ENCODE assay signal across 3 cellular contexts in genomic region chr1:3762151-3762872, GRCh38.
TF ChIP-seq lines count a peak whose summit lies in the region.

No MANE protein-coding gene starts in this region.

TF ChIP-seq in HEK293, 187 proteins besides CTCF, POLR2A, EP300 and RAD21:
- TF ChIP-seq EGR2 (tag by site-specific recombination; IDR thresholded peaks at IDR 0.05; ENCODE audit: low read depth): 0 out of 2 replicates have a peak, but pooled peaks have one; percentile 18
- no peak for TF ChIP-seq ZNF544 (tag by site-specific recombination; IDR thresholded peaks at IDR 0.05)
- TF ChIP-seq BCL11B (tag by site-specific recombination; IDR thresholded peaks at IDR 0.05; ENCODE audit: low read depth): no peak
- TF ChIP-seq ZFHX2 (tag by site-specific recombination; conservative IDR thresholded peaks at IDR 0.05): 0 out of 2 replicates have a peak, but pooled peaks have one; percentile 11

TF ChIP-seq in K562, 482 proteins besides CTCF, POLR2A, EP300 and RAD21:
- TF ChIP-seq MEF2D (tag; conservative IDR thresholded peaks at IDR 0.05; ENCODE audit: low read depth) (no peak), ZNF518B (CRISPR knock-in tag; IDR thresholded peaks at IDR 0.05) (no peak), POLR2G (IDR thresholded peaks at IDR 0.05; ENCODE audit: low read depth, low read length) (0 out of 2 replicates have a peak, but pooled peaks have one; percentile 18), ZNF274 (IDR thresholded peaks at IDR 0.05; ENCODE audit: borderline replicate concordance, low read depth, low read length) (no peak), ZNF431 (CRISPR knock-in tag; IDR thresholded peaks at IDR 0.05) (no peak), PPARD (CRISPR knock-in tag; IDR thresholded peaks at IDR 0.05) (no peak)

TF ChIP-seq in HepG2, 621 proteins besides CTCF, POLR2A, EP300 and RAD21:
- no peak for TF ChIP-seq MLXIP (CRISPR knock-in tag; IDR thresholded peaks at IDR 0.05; ENCODE audit: borderline replicate concordance)
- TF ChIP-seq TP53 (CRISPR knock-in tag; conservative IDR thresholded peaks at IDR 0.05): no peak
- no peak for TF ChIP-seq ZFYVE20 (CRISPR knock-in tag; IDR thresholded peaks at IDR 0.05; ENCODE audit: borderline replicate concordance, low read depth)
- no peak for TF ChIP-seq ZFP36L2 (CRISPR knock-in tag; IDR thresholded peaks at IDR 0.05)
- no peak for TF ChIP-seq MYPOP (CRISPR knock-in tag; IDR thresholded peaks at IDR 0.05)
- TF ChIP-seq EHMT2 (IDR thresholded peaks at IDR 0.05; ENCODE audit: borderline replicate concordance, low read depth, low read length): no peak
- no peak for TF ChIP-seq HMG20A (CRISPR knock-in tag; IDR thresholded peaks at IDR 0.05; ENCODE audit: borderline replicate concordance)
- TF ChIP-seq ZBTB10 (CRISPR knock-in tag; IDR thresholded peaks at IDR 0.05; ENCODE audit: borderline replicate concordance): no peak
- TF ChIP-seq SP1 (IDR thresholded peaks at IDR 0.05): no peak
- no peak for TF ChIP-seq SP1 (CRISPR knock-in tag; IDR thresholded peaks at IDR 0.05)
- no peak for TF ChIP-seq SNAPC2 (CRISPR knock-in tag; IDR thresholded peaks at IDR 0.05)
- TF ChIP-seq THAP7 (CRISPR knock-in tag; IDR thresholded peaks at IDR 0.05): no peak
- TF ChIP-seq ZNF572 (CRISPR knock-in tag; IDR thresholded peaks at IDR 0.05): no peak
- no peak for TF ChIP-seq ZBTB14 (CRISPR knock-in tag; IDR thresholded peaks at IDR 0.05)
- TF ChIP-seq ZNF749 (CRISPR knock-in tag; IDR thresholded peaks at IDR 0.05; ENCODE audit: borderline replicate concordance): no peak
- TF ChIP-seq ZKSCAN1 (IDR thresholded peaks at IDR 0.05; ENCODE audit: low read length): no peak
- TF ChIP-seq ZNF17 (CRISPR knock-in tag; IDR thresholded peaks at IDR 0.05): no peak
- TF ChIP-seq ZHX1 (CRISPR knock-in tag; IDR thresholded peaks at IDR 0.05; ENCODE audit: low read depth): no peak
